In the genomic region with DNA sequence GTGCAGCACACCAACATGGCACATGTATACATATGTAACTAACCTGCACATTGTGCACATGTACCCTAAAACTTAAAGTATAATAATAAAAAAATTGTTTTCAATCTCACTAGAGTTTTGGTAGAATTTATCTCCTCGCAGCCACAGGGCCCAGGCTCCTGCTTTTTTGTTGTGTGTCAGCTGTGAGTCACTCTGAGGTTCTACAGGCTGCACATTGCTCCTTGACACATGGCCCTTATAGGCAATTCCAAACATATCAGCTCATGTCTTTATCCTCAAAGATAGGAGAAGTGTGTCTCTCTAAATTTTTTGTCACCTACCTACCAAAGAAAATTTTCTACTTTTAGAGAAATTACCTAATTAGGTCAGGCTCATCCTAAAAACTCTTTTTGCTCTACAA, we compare ENCODE assay signal across 18 cellular contexts.
DNase-seq lines count a peak whose midpoint lies in the region; ATAC-seq and TF ChIP-seq lines count a peak whose summit lies in the region.
"Had no signal": no experiment of that assay in that cellular context is flagged by ENCODE, and none has a peak within 500 bp of the region (broad histone marks: within the 10 kb centered on the region; RNA-seq: fewer than 3 reads in every experiment).

No MANE protein-coding gene starts in this region.

- H3K36me3 ChIP-seq in brain microvascular endothelial cell (replicated peaks), result no peaks in the 10 kb centered on the region
- H3K36me3 ChIP-seq: MG63, SJSA1 had no signal

- H3K4me3 ChIP-seq in brain microvascular endothelial cell (ENCODE audit: low read depth, low read length), result no peak overlapping the region
- H3K4me3 ChIP-seq: GM23338, MG63, SJSA1 had no signal

- no peaks in the 10 kb centered on the region for H3K27me3 Mint-ChIP-seq in activated T-cell treated with anti-CD3 and anti-CD28 coated beads, Interleukin-2, amount 50 U/mL, for 72 hours (ENCODE audit: low read depth)

- H3K27ac ChIP-seq in brain microvascular endothelial cell, result peak overlapping the region; percentile 2
- H3K27ac ChIP-seq: KMS-11, SJSA1 had no signal

- H3K9me3 Mint-ChIP-seq in activated T-cell treated with anti-CD3 and anti-CD28 coated beads, Interleukin-2, amount 50 U/mL, for 72 hours, result peaks cover 2 to 11% of the 10 kb centered on the region in 2 donors
- H3K9me3 Mint-ChIP-seq: GM23338 had no signal

- DNase-seq in Daoy (ENCODE audit: low read depth) (peak; percentile 9), NCI-H226 (peak; percentile 9), brain microvascular endothelial cell (peak; percentile 83), iris pigment epithelial cell (ENCODE audit: low read depth) (peak; percentile 9), foreskin melanocyte (no peak), NCI-H2227 treated with DMSO at 0.1 percent for 48 hours (lab: John Stamatoyannopoulos, UW) (no peak)
- DNase-seq in activated T-cell treated with anti-CD3 and anti-CD28 coated beads, Interleukin-2, amount 50 U/mL, for 72 hours, result no peak
- DNase-seq: AML-193, DMS79 treated with DMSO at 0.1 percent for 48 hours, MG63, NCI-H1105, NCI-H187, NCI-H2171 treated with DMSO at 0.1 percent for 48 hours, NCI-H524 had no signal

- H3K27ac Mint-ChIP-seq in activated T-cell treated with anti-CD3 and anti-CD28 coated beads, Interleukin-2, amount 50 U/mL, for 72 hours, result no peak overlapping the region
- H3K27ac Mint-ChIP-seq: GM23338 had no signal

- no peaks in the 10 kb centered on the region for H3K36me3 Mint-ChIP-seq in activated T-cell treated with anti-CD3 and anti-CD28 coated beads, Interleukin-2, amount 50 U/mL, for 72 hours (ENCODE audit: insufficient read depth in 2 of 2)

- H3K4me1 Mint-ChIP-seq in activated T-cell treated with anti-CD3 and anti-CD28 coated beads, Interleukin-2, amount 50 U/mL, for 72 hours (ENCODE audit: low read depth), result no peaks in the 10 kb centered on the region
- H3K4me1 Mint-ChIP-seq: GM23338 had no signal

- H3K27me3 ChIP-seq in brain microvascular endothelial cell (replicated peaks), result no peaks in the 10 kb centered on the region
- H3K27me3 ChIP-seq: MG63, SJSA1 had no signal

- in situ Hi-C loops in brain microvascular endothelial cell (cut with HindIII; ENCODE audit: low pct_ligation_motif_present, low sequenced_read_pairs), result no loop called here

- TF ChIP-seq CTCF in brain microvascular endothelial cell (IDR thresholded peaks at IDR 0.05; ENCODE audit: low read depth, low read length, missing control alignments), result no peak

- no peak overlapping the region for H3K4me3 Mint-ChIP-seq in activated T-cell treated with anti-CD3 and anti-CD28 coated beads, Interleukin-2, amount 50 U/mL, for 72 hours
- H3K4me3 Mint-ChIP-seq: GM23338 had no signal

- ATAC-seq in activated T-cell treated with anti-CD3 and anti-CD28 coated beads, Interleukin-2, amount 50 U/mL, for 72 hours (replicated peaks in 1 of 2), result no peak
- ATAC-seq in HG02870 (IDR thresholded peaks at IDR 0.05; ENCODE audit: unreplicated experiment), result no peak
- ATAC-seq: GM23338 had no signal

Comparison
In these comparisons a context has a peak if more than half of its experiments do, and no peak if none do; other contexts are left out.
1. DNase-seq: peak in Daoy (single experiment), NCI-H226 (single experiment), brain microvascular endothelial cell (single experiment) and iris pigment epithelial cell (single experiment); none in foreskin melanocyte (single experiment), activated T-cell treated with anti-CD3 and anti-CD28 coated beads, Interleukin-2, amount 50 U/mL, for 72 hours (0 of 2) and NCI-H2227 treated with DMSO at 0.1 percent for 48 hours (single experiment).